ENCODE assay signal across 9 cellular contexts in genomic region chr2:20916604-20917286, GRCh38.
DNase-seq lines count a peak whose midpoint lies in the region; ATAC-seq and TF ChIP-seq lines count a peak whose summit lies in the region.
"Had no signal": no experiment of that assay in that cellular context is flagged by ENCODE, and none has a peak within 500 bp of the region (broad histone marks: within the 10 kb centered on the region; RNA-seq: fewer than 3 reads in every experiment).

No MANE protein-coding gene starts in this region.

- no peaks in the 10 kb centered on the region for H3K27me3 ChIP-seq in BE2C

- POLR2A ChIA-PET in activated CD8-positive, alpha-beta T cell treated with anti-CD3 and anti-CD28 coated beads, Interleukin-2, amount 10 ng/mL, durations not matched to agents 7 days and 5 days (lab: Charles Lee) = no interaction called here

- peaks cover 6% of the 10 kb centered on the region; the same call in 1 of the 2 replicates for H3K4me1 ChIP-seq in BE2C

- DNase-seq in BE2C (no peak), dedifferentiated amniotic fluid mesenchymal stem cell (ENCODE audit: extremely low spot score) (peak; percentile 27), lung microvascular endothelial cell (ENCODE audit: low read depth in 2 of 2) (peak; percentile 7 to 33), NCI-H2107 treated with DMSO at 0.1 percent for 48 hours (lab: John Stamatoyannopoulos, UW; ENCODE audit: unreplicated experiment) (no peak)
- DNase-seq in stimulated activated naive B cell treated with anti-CD40 and anti-IgM and Interleukin-4, amounts not matched to agents 10 μg/mL and 1 μg/mL and 100 μg/mL, for 72 hours = no peak
- no peak for DNase-seq in activated CD8-positive, alpha-beta T cell treated with anti-CD3 and anti-CD28 coated beads, Interleukin-2, amount 10 ng/mL, durations not matched to agents 7 days and 5 days
- DNase-seq: NCI-H1694 treated with DMSO at 0.1 percent for 48 hours had no signal

- no peak for ATAC-seq in activated CD4-positive, CD25-positive, alpha-beta regulatory T cell treated with anti-CD3 and anti-CD28 coated beads, Interleukin-2, amount 50 U/mL, for 24 hours
- ATAC-seq in stimulated activated naive B cell treated with anti-CD40 and anti-IgM and Interleukin-4, amounts not matched to agents 10 μg/mL and 1 μg/mL and 100 μg/mL, for 72 hours (replicated peaks) = no peak
- no peak for ATAC-seq in activated CD8-positive, alpha-beta T cell treated with anti-CD3 and anti-CD28 coated beads, Interleukin-2, amount 10 ng/mL, durations not matched to agents 7 days and 5 days

- CTCF ChIA-PET in activated CD8-positive, alpha-beta T cell treated with anti-CD3 and anti-CD28 coated beads, Interleukin-2, amount 10 ng/mL, durations not matched to agents 7 days and 5 days (lab: Charles Lee) = no interaction called here

- peaks cover 25 to 36% of the 10 kb centered on the region in 2 donors for H3K27me3 Mint-ChIP-seq in stimulated activated naive B cell treated with anti-CD40 and anti-IgM and Interleukin-4, amounts not matched to agents 10 μg/mL and 1 μg/mL and 100 μg/mL, for 72 hours
- no peaks in the 10 kb centered on the region for H3K27me3 Mint-ChIP-seq in activated CD8-positive, alpha-beta T cell treated with anti-CD3 and anti-CD28 coated beads, Interleukin-2, amount 10 ng/mL, durations not matched to agents 7 days and 5 days (ENCODE audit: low read depth)

- H3K4me3 ChIP-seq in BE2C (ENCODE audit: low read depth, low read length) = no peak overlapping the region

- no peaks in the 10 kb centered on the region for H3K36me3 Mint-ChIP-seq in stimulated activated naive B cell treated with anti-CD40 and anti-IgM and Interleukin-4, amounts not matched to agents 10 μg/mL and 1 μg/mL and 100 μg/mL, for 72 hours
- no peaks in the 10 kb centered on the region for H3K36me3 Mint-ChIP-seq in activated CD8-positive, alpha-beta T cell treated with anti-CD3 and anti-CD28 coated beads, Interleukin-2, amount 10 ng/mL, durations not matched to agents 7 days and 5 days (ENCODE audit: low read depth)

- no peaks in the 10 kb centered on the region for H3K9me3 ChIP-seq in BE2C

- no peaks in the 10 kb centered on the region for H3K9me3 Mint-ChIP-seq in stimulated activated naive B cell treated with anti-CD40 and anti-IgM and Interleukin-4, amounts not matched to agents 10 μg/mL and 1 μg/mL and 100 μg/mL, for 72 hours
- H3K9me3 Mint-ChIP-seq in activated CD8-positive, alpha-beta T cell treated with anti-CD3 and anti-CD28 coated beads, Interleukin-2, amount 10 ng/mL, durations not matched to agents 7 days and 5 days (ENCODE audit: insufficient read depth) = no peaks in the 10 kb centered on the region

- H3K27ac Mint-ChIP-seq in stimulated activated naive B cell treated with anti-CD40 and anti-IgM and Interleukin-4, amounts not matched to agents 10 μg/mL and 1 μg/mL and 100 μg/mL, for 72 hours = no peak overlapping the region
- H3K27ac Mint-ChIP-seq in activated CD8-positive, alpha-beta T cell treated with anti-CD3 and anti-CD28 coated beads, Interleukin-2, amount 10 ng/mL, durations not matched to agents 7 days and 5 days = no peak overlapping the region

- no peak overlapping the region for H3K4me3 Mint-ChIP-seq in stimulated activated naive B cell treated with anti-CD40 and anti-IgM and Interleukin-4, amounts not matched to agents 10 μg/mL and 1 μg/mL and 100 μg/mL, for 72 hours
- H3K4me3 Mint-ChIP-seq in activated CD8-positive, alpha-beta T cell treated with anti-CD3 and anti-CD28 coated beads, Interleukin-2, amount 10 ng/mL, durations not matched to agents 7 days and 5 days = no peak overlapping the region

- H3K4me1 Mint-ChIP-seq in stimulated activated naive B cell treated with anti-CD40 and anti-IgM and Interleukin-4, amounts not matched to agents 10 μg/mL and 1 μg/mL and 100 μg/mL, for 72 hours = peaks cover 0 to 2% of the 10 kb centered on the region in 2 donors
- peaks cover 4% of the 10 kb centered on the region for H3K4me1 Mint-ChIP-seq in activated CD8-positive, alpha-beta T cell treated with anti-CD3 and anti-CD28 coated beads, Interleukin-2, amount 10 ng/mL, durations not matched to agents 7 days and 5 days (ENCODE audit: low read depth)

- TF ChIP-seq CTCF in BE2C (IDR thresholded peaks at IDR 0.05; ENCODE audit: low read depth, low read length) (peak; percentile 43), LNCAP (IDR thresholded peaks at IDR 0.05) (peak; percentile 60)

- H3K36me3 ChIP-seq in BE2C = no peaks in the 10 kb centered on the region

Comparison
In these comparisons a context has a peak if more than half of its experiments do, and no peak if none do; other contexts are left out.
1. DNase-seq: peak in dedifferentiated amniotic fluid mesenchymal stem cell (single experiment) and lung microvascular endothelial cell (2 of 2); none in BE2C (single experiment), stimulated activated naive B cell treated with anti-CD40 and anti-IgM and Interleukin-4, amounts not matched to agents 10 μg/mL and 1 μg/mL and 100 μg/mL, for 72 hours (single experiment), NCI-H2107 treated with DMSO at 0.1 percent for 48 hours (single experiment) and activated CD8-positive, alpha-beta T cell treated with anti-CD3 and anti-CD28 coated beads, Interleukin-2, amount 10 ng/mL, durations not matched to agents 7 days and 5 days (single experiment).